Comparison of ENCODE assay signal across 17 cellular contexts in genomic region chr1:182206628-182207239, GRCh38.
DNase-seq lines count a peak whose midpoint lies in the region; ATAC-seq and TF ChIP-seq lines count a peak whose summit lies in the region.
"Had no signal": no experiment of that assay in that cellular context is flagged by ENCODE, and none has a peak within 500 bp of the region (broad histone marks: within the 10 kb centered on the region; RNA-seq: fewer than 3 reads in every experiment).

No MANE protein-coding gene starts in this region.

- no peaks in the 10 kb centered on the region for H4K20me1 ChIP-seq in DND-41 (ENCODE audit: insufficient read depth, low read length)

- intact Hi-C loops in lower lobe of right lung (cut with DNase I): no loop called here

- H3K9ac ChIP-seq in DND-41 (ENCODE audit: low read depth, low read length): no peak overlapping the region

- H3K4me3 ChIP-seq in DND-41 (ENCODE audit: low read depth in 1 of 2, low read length in 2 of 2) (no peak overlapping the region), coronary artery (no peak overlapping the region), lower lobe of right lung (no peak overlapping the region)
- H3K4me3 ChIP-seq: SK-N-MC had no signal

- no peaks in the 10 kb centered on the region for H3K36me3 Mint-ChIP-seq in glutamatergic neuron (ENCODE audit: unreplicated experiment)
- H3K36me3 Mint-ChIP-seq in HFFc6 (ENCODE audit: low read depth): no peaks in the 10 kb centered on the region
- H3K36me3 Mint-ChIP-seq: naive thymus-derived CD4-positive, alpha-beta T cell had no signal

- ATAC-seq in DND-41 (ENCODE audit: insufficient read depth, low read depth) (peak; percentile 73), lower lobe of right lung (peak; percentile 64 to 65), SK-N-SH treated with all-trans-retinoic acid at 6 μM for 48 hours (no peak), HG03280 (IDR thresholded peaks at IDR 0.05; ENCODE audit: unreplicated experiment) (no peak)
- ATAC-seq: activated CD4-positive, CD25-positive, alpha-beta regulatory T cell treated with anti-CD3 and anti-CD28 coated beads, Interleukin-2, amount 50 U/mL, for 24 hours; naive thymus-derived CD4-positive, alpha-beta T cell had no signal

- H3K27me3 ChIP-seq in DND-41 (ENCODE audit: insufficient read depth, low read length, poor library complexity): no peaks in the 10 kb centered on the region
- no peaks in the 10 kb centered on the region for H3K27me3 ChIP-seq in lower lobe of right lung (ENCODE audit: low read depth)

- H3K36me3 ChIP-seq in DND-41 (ENCODE audit: insufficient read depth, low read length) (no peaks in the 10 kb centered on the region), lower lobe of right lung (no peaks in the 10 kb centered on the region)

- TF ChIP-seq CTCF in DND-41 (IDR thresholded peaks at IDR 0.05; ENCODE audit: borderline replicate concordance, extremely low read depth, low read length, poor library complexity, severe bottlenecking): no peak
- TF ChIP-seq CTCF in coronary artery (IDR thresholded peaks at IDR 0.05): no peak
- TF ChIP-seq CTCF in lower lobe of right lung (IDR thresholded peaks at IDR 0.05): no peak
- TF ChIP-seq CTCF in glutamatergic neuron (IDR thresholded peaks at IDR 0.05; ENCODE audit: partially characterized antibody, unreplicated experiment): no peak
- no peak for TF ChIP-seq CTCF in HFFc6 (IDR thresholded peaks at IDR 0.05)

- H3K4me2 ChIP-seq in DND-41 (ENCODE audit: insufficient read depth, low read length): no peak overlapping the region

- H3K27ac ChIP-seq in DND-41 (ENCODE audit: low read length) (no peak overlapping the region), coronary artery (peak overlapping the region; percentile 54 to 78), lower lobe of right lung (peak overlapping the region; percentile 69)
- H3K27ac ChIP-seq: SK-N-MC had no signal

- no peaks in the 10 kb centered on the region for H3K9me3 Mint-ChIP-seq in glutamatergic neuron (ENCODE audit: unreplicated experiment)
- no peaks in the 10 kb centered on the region for H3K9me3 Mint-ChIP-seq in HFFc6
- H3K9me3 Mint-ChIP-seq: naive thymus-derived CD4-positive, alpha-beta T cell had no signal

- H3K9me3 ChIP-seq in DND-41 (ENCODE audit: insufficient read depth, low read length, severe bottlenecking) (no peaks in the 10 kb centered on the region), lower lobe of right lung (no peaks in the 10 kb centered on the region)

- DNase-seq in DND-41: peak; percentile 17
- DNase-seq in coronary artery (ENCODE audit: low spot score): peak; percentile 82
- DNase-seq in lower lobe of right lung: no peak
- peak; percentile 59 for DNase-seq in smooth muscle cell of the brain vasculature (ENCODE audit: low read depth, low spot score)
- no peak for DNase-seq in glutamatergic neuron
- DNase-seq in HFFc6: no peak
- DNase-seq: head of caudate nucleus; naive thymus-derived CD4-positive, alpha-beta T cell; NCI-H1105 treated with DMSO at 0.1 percent for 48 hours; NCI-H524 treated with DMSO at 0.1 percent for 48 hours; stimulated activated CD4-positive, alpha-beta T cell treated with anti-CD3 and anti-CD28 coated beads, Interleukin-2, amount 100 ng/mL, for 24 hours; stimulated activated naive CD4-positive, alpha-beta T cell treated with Interleukin-2 at 50 U/mL for 16 hours had no signal

- no peaks in the 10 kb centered on the region for H3K79me2 ChIP-seq in DND-41 (ENCODE audit: insufficient read depth, low read length)

- no peak overlapping the region for H3K27ac Mint-ChIP-seq in glutamatergic neuron (ENCODE audit: unreplicated experiment)
- no peak overlapping the region for H3K27ac Mint-ChIP-seq in HFFc6
- H3K27ac Mint-ChIP-seq: B cell; naive thymus-derived CD4-positive, alpha-beta T cell had no signal

- H3K4me1 ChIP-seq in DND-41 (ENCODE audit: insufficient read depth, low read length) (peaks cover 14% of the 10 kb centered on the region), lower lobe of right lung (peaks cover 19% of the 10 kb centered on the region)

- H3K4me1 Mint-ChIP-seq in glutamatergic neuron (ENCODE audit: low read depth, unreplicated experiment) (peaks cover 9% of the 10 kb centered on the region), HFFc6 (ENCODE audit: low read depth) (peaks cover 6% of the 10 kb centered on the region; the same call in 1 of the 2 replicates)
- H3K4me1 Mint-ChIP-seq: B cell had no signal

- no peak overlapping the region for H2AFZ ChIP-seq in DND-41 (ENCODE audit: low read depth, low read length)

- no peaks in the 10 kb centered on the region for H3K27me3 Mint-ChIP-seq in glutamatergic neuron (ENCODE audit: unreplicated experiment)
- peaks cover 5% of the 10 kb centered on the region; the same call in 1 of the 2 replicates for H3K27me3 Mint-ChIP-seq in HFFc6 (ENCODE audit: insufficient read depth)

- H3K4me3 Mint-ChIP-seq in glutamatergic neuron (ENCODE audit: unreplicated experiment) (no peak overlapping the region), HFFc6 (no peak overlapping the region)
- H3K4me3 Mint-ChIP-seq: B cell; naive thymus-derived CD4-positive, alpha-beta T cell had no signal

TF ChIP-seq in SK-N-SH treated with all-trans-retinoic acid at 6 μM for 48 hours, 23 proteins besides CTCF, POLR2A, EP300 and RAD21 (continues in another document):
- TF ChIP-seq PPARA (CRISPR knock-in tag; IDR thresholded peaks at IDR 0.05; ENCODE audit: borderline replicate concordance) (no peak), BACH2 (CRISPR knock-in tag; IDR thresholded peaks at IDR 0.05; ENCODE audit: borderline replicate concordance) (no peak), TCF4 (CRISPR knock-in tag; IDR thresholded peaks at IDR 0.05; ENCODE audit: borderline replicate concordance) (no peak), TOX (CRISPR knock-in tag; IDR thresholded peaks at IDR 0.05; ENCODE audit: borderline replicate concordance) (no peak), ZNF565 (CRISPR knock-in tag; conservative IDR thresholded peaks at IDR 0.05; ENCODE audit: low read depth) (no peak), CSDC2 (CRISPR knock-in tag; IDR thresholded peaks at IDR 0.05) (no peak), SNAI2 (CRISPR knock-in tag; IDR thresholded peaks at IDR 0.05) (no peak), POU6F1 (CRISPR knock-in tag; IDR thresholded peaks at IDR 0.05; ENCODE audit: borderline replicate concordance, low read depth) (no peak), CSRNP3 (CRISPR knock-in tag; IDR thresholded peaks at IDR 0.05) (no peak), ZC3H10 (CRISPR knock-in tag; IDR thresholded peaks at IDR 0.05) (no peak), ZNF8 (CRISPR knock-in tag; IDR thresholded peaks at IDR 0.05) (no peak), CREB5 (CRISPR knock-in tag; IDR thresholded peaks at IDR 0.05; ENCODE audit: low read depth) (no peak), ARNTL (CRISPR knock-in tag; IDR thresholded peaks at IDR 0.05; ENCODE audit: borderline replicate concordance, low read depth) (no peak), ZFP3 (CRISPR knock-in tag; IDR thresholded peaks at IDR 0.05) (no peak)

Comparison
In these comparisons a context has a peak if more than half of its experiments do, and no peak if none do; other contexts are left out.
1. ATAC-seq: peak in DND-41 (single experiment) and lower lobe of right lung (2 of 2); none in SK-N-SH treated with all-trans-retinoic acid at 6 μM for 48 hours (single experiment) and HG03280 (single experiment).
2. DNase-seq: peak in DND-41 (single experiment), coronary artery (single experiment) and smooth muscle cell of the brain vasculature (single experiment); none in lower lobe of right lung (single experiment), glutamatergic neuron (single experiment) and HFFc6 (single experiment).